In genomic region chr4:179893967-179894590, GRCh38 we compare ENCODE assay signal across 33 cellular contexts.
"Had no signal": no experiment of that assay in that cellular context is flagged by ENCODE, and none has a peak within 500 bp of the region (broad histone marks: within the 10 kb centered on the region; RNA-seq: fewer than 3 reads in every experiment).

No MANE protein-coding gene starts in this region.

- H3K27ac Mint-ChIP-seq: activated B cell treated with CpG ODN at 0.5 μM for 24 hours; activated CD8-positive, alpha-beta T cell treated with anti-CD3 and anti-CD28 coated beads for 36 hours; activated naive CD8-positive, alpha-beta T cell; activated T-cell treated with anti-CD3 and anti-CD28 coated beads, Interleukin-2, amount 50 U/mL, for 72 hours; immature natural killer cell; mesothelial cell of epicardium; naive B cell; nephron progenitor cell; stimulated activated memory B cell treated with anti-CD40 and anti-IgM and Interleukin-4, amounts not matched to agents 10 μg/mL and 1 μg/mL and 100 μg/mL, for 72 hours; stimulated activated naive CD8-positive, alpha-beta T cell treated with anti-CD3 and anti-CD28 coated beads, Interleukin-15, amount 100 ng/mL, for 72 hours had no signal

- H3K4me3 Mint-ChIP-seq: activated B cell treated with CpG ODN at 0.5 μM for 24 hours; activated CD8-positive, alpha-beta T cell treated with anti-CD3 and anti-CD28 coated beads for 36 hours; activated naive CD8-positive, alpha-beta T cell; activated T-cell treated with anti-CD3 and anti-CD28 coated beads, Interleukin-2, amount 50 U/mL, for 72 hours; immature natural killer cell; mesothelial cell of epicardium; naive B cell; nephron progenitor cell; stimulated activated memory B cell treated with anti-CD40 and anti-IgM and Interleukin-4, amounts not matched to agents 10 μg/mL and 1 μg/mL and 100 μg/mL, for 72 hours; stimulated activated naive CD8-positive, alpha-beta T cell treated with anti-CD3 and anti-CD28 coated beads, Interleukin-15, amount 100 ng/mL, for 72 hours had no signal

- H3K36me3 ChIP-seq: adrenal gland, ascending aorta, brain microvascular endothelial cell, esophagus muscularis mucosa, heart left ventricle, right atrium auricular region, upper lobe of left lung had no signal

- H3K27me3 ChIP-seq: adrenal gland, ascending aorta, brain microvascular endothelial cell, esophagus muscularis mucosa, heart left ventricle, right atrium auricular region, upper lobe of left lung had no signal

- H3K4me1 Mint-ChIP-seq: activated B cell treated with CpG ODN at 0.5 μM for 24 hours; immature natural killer cell; mesothelial cell of epicardium; naive B cell; nephron progenitor cell; stimulated activated memory B cell treated with anti-CD40 and anti-IgM and Interleukin-4, amounts not matched to agents 10 μg/mL and 1 μg/mL and 100 μg/mL, for 72 hours; stimulated activated naive CD8-positive, alpha-beta T cell treated with anti-CD3 and anti-CD28 coated beads, Interleukin-15, amount 100 ng/mL, for 72 hours had no signal

- H3K4me3 ChIP-seq: adrenal gland, ascending aorta, esophagus muscularis mucosa, heart left ventricle, psoas muscle, right atrium auricular region, smooth muscle cell, upper lobe of left lung had no signal

- H3K9ac ChIP-seq: parathyroid adenoma had no signal

- H3K9me3 ChIP-seq: ascending aorta, esophagus muscularis mucosa, psoas muscle, right atrium auricular region, upper lobe of left lung had no signal

- H3K27ac ChIP-seq: adrenal gland, ascending aorta, brain microvascular endothelial cell, esophagus muscularis mucosa, heart left ventricle, parathyroid adenoma, psoas muscle, right atrium auricular region, upper lobe of left lung had no signal

- H3K4me1 ChIP-seq: adrenal gland, ascending aorta, esophagus muscularis mucosa, heart left ventricle, parathyroid adenoma, psoas muscle, right atrium auricular region, upper lobe of left lung had no signal

- H3K4me2 ChIP-seq: smooth muscle cell had no signal

- H3K36me3 Mint-ChIP-seq: activated naive CD8-positive, alpha-beta T cell; immature natural killer cell; mesothelial cell of epicardium; naive B cell; stimulated activated memory B cell treated with anti-CD40 and anti-IgM and Interleukin-4, amounts not matched to agents 10 μg/mL and 1 μg/mL and 100 μg/mL, for 72 hours had no signal

- H2AFZ ChIP-seq: parathyroid adenoma had no signal

- H3K27me3 Mint-ChIP-seq: activated B cell treated with CpG ODN at 0.5 μM for 24 hours; activated CD8-positive, alpha-beta T cell treated with anti-CD3 and anti-CD28 coated beads for 36 hours; activated naive CD8-positive, alpha-beta T cell; stimulated activated memory B cell treated with anti-CD40 and anti-IgM and Interleukin-4, amounts not matched to agents 10 μg/mL and 1 μg/mL and 100 μg/mL, for 72 hours; stimulated activated naive CD8-positive, alpha-beta T cell treated with anti-CD3 and anti-CD28 coated beads, Interleukin-15, amount 100 ng/mL, for 72 hours had no signal

- ATAC-seq: activated CD8-positive, alpha-beta T cell treated with anti-CD3 and anti-CD28 coated beads for 36 hours; activated T-cell treated with anti-CD3 and anti-CD28 coated beads, Interleukin-2, amount 50 U/mL, for 72 hours; heart left ventricle; left colon; psoas muscle; stimulated activated memory B cell treated with anti-CD40 and anti-IgM and Interleukin-4, amounts not matched to agents 10 μg/mL and 1 μg/mL and 100 μg/mL, for 72 hours; stimulated activated naive CD8-positive, alpha-beta T cell treated with anti-CD3 and anti-CD28 coated beads, Interleukin-15, amount 100 ng/mL, for 72 hours had no signal

- H3K79me2 ChIP-seq: parathyroid adenoma had no signal

- FAIRE-seq: kidney had no signal

- DNase-seq: activated B cell treated with CpG ODN at 0.5 μM for 24 hours; activated CD4-positive, alpha-beta T cell treated with anti-CD3 and anti-CD28 coated beads, Interleukin-2, amount 50 U/mL, for 1 hour; activated CD8-positive, alpha-beta T cell treated with anti-CD3 and anti-CD28 coated beads for 36 hours; activated naive CD4-positive, alpha-beta T cell; activated T-cell treated with anti-CD3 and anti-CD28 coated beads, Interleukin-2, amount 50 U/mL, for 72 hours; adrenal gland; brain microvascular endothelial cell; dermis blood vessel endothelial cell; effector CD4-positive, alpha-beta T cell; heart left ventricle; hypothalamus; immature natural killer cell; kidney; left colon; mammary epithelial cell; naive B cell; nephron progenitor cell; psoas muscle; stimulated activated CD4-positive, alpha-beta T cell treated with anti-CD3 and anti-CD28 coated beads, Interleukin-1b, Interleukin-23, amount 100 ng/mL, for 48 hours; stimulated activated CD4-positive, alpha-beta T cell treated with anti-CD3 and anti-CD28 coated beads, Interleukin-4, amount 100 ng/mL, for 4 hours; stimulated activated CD8-positive, alpha-beta memory T cell treated with anti-CD3 and anti-CD28 coated beads, Interleukin-4, amount 100 ng/mL, for 48 hours; stimulated activated naive CD8-positive, alpha-beta T cell treated with anti-CD3 and anti-CD28 coated beads, Interleukin-15, amount 100 ng/mL, for 72 hours; substantia nigra; T-helper 2 cell; upper lobe of left lung had no signal
